8 cellular contexts compared by ENCODE assay signal in the genomic region with DNA sequence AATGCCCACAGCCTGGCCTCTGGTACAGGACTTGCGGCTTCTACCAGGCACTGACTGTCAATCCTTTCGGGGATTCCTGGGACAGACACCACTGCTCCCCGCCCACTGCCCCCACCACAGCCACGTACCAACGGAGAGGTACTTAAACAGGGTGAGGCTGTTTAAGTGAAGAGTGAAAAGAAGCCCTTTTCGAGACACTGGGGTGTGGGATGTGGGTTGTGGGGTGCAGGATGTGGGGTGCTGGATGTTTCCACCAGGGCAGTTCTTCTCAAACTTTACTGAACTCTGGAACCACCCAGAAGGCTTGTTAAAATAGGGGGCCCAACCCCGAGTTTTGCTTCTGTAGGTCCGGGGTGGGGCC. TPM values are rescaled to one million over a fixed set of nuclear protein-coding genes. Genes with fewer than 3 reads are reported as not detected.
DNase-seq lines count a peak whose midpoint lies in the region; ATAC-seq and TF ChIP-seq lines count a peak whose summit lies in the region.

No MANE protein-coding gene starts in this region.

- CTCF ChIA-PET in Calu3 (lab: Charles Lee), result no interaction called here

- H3K4me3 Mint-ChIP-seq in nephron progenitor cell (peak overlapping the region; percentile 78), Calu3 (ENCODE audit: low read depth, unreplicated experiment) (no peak overlapping the region)

- BruUV-seq in Calu3 (replicated peaks; lab: Mats Ljungman, UMichigan), result no TSS peak

- no peak for ATAC-seq in GM18502 (IDR thresholded peaks at IDR 0.05; ENCODE audit: poor library complexity, unreplicated experiment)
- ATAC-seq in GM21825 (IDR thresholded peaks at IDR 0.05; ENCODE audit: unreplicated experiment), result no peak

- H3K4me1 Mint-ChIP-seq in nephron progenitor cell (peaks cover 34% of the 10 kb centered on the region), Calu3 (ENCODE audit: low read depth, unreplicated experiment) (no peaks in the 10 kb centered on the region)

- TF ChIP-seq CTCF in choroid plexus epithelial cell (conservative IDR thresholded peaks at IDR 0.05; ENCODE audit: low read depth, low read length), result no peak
- TF ChIP-seq CTCF in nephron progenitor cell (IDR thresholded peaks at IDR 0.05), result no peak
- no peak for TF ChIP-seq CTCF in Calu3 (IDR thresholded peaks at IDR 0.05; ENCODE audit: unreplicated experiment)

- no peaks in the 10 kb centered on the region for H3K36me3 ChIP-seq in urinary bladder (ENCODE audit: insufficient read depth)

- DNase-seq in activated CD8-positive, alpha-beta memory T cell treated with anti-CD3 and anti-CD28 coated beads for 1 hour (ENCODE audit: extremely low read depth in 1 of 2, low read depth in 1 of 2), result peak; percentile 37 to 38
- DNase-seq in activated CD8-positive, alpha-beta memory T cell treated with anti-CD3 and anti-CD28 coated beads, Interleukin-2, amount 50 U/mL, for 48 hours, result no peak
- DNase-seq in choroid plexus epithelial cell (ENCODE audit: low read depth) (no peak), nephron progenitor cell (no peak), Calu3 (no peak)

- H3K9me3 Mint-ChIP-seq in nephron progenitor cell (no peaks in the 10 kb centered on the region), Calu3 (ENCODE audit: low read depth, unreplicated experiment) (no peaks in the 10 kb centered on the region)

- intact Hi-C loops in Calu3 (cut with micrococcal nuclease; ENCODE audit: unreplicated experiment), result no loop called here

- H3K27ac Mint-ChIP-seq in nephron progenitor cell (no peak overlapping the region), Calu3 (ENCODE audit: unreplicated experiment) (no peak overlapping the region)

- 31% methylated on average over 8 of the region's 8 CpGs for WGBS in urinary bladder

- H3K4me3 ChIP-seq in choroid plexus epithelial cell (ENCODE audit: low read depth, low read length) (peak overlapping the region; percentile 50), urinary bladder (ENCODE audit: low read depth, low read length) (peak overlapping the region; percentile 87)

- H3K36me3 Mint-ChIP-seq in nephron progenitor cell (ENCODE audit: low read depth), result no peaks in the 10 kb centered on the region
- peaks cover 5% of the 10 kb centered on the region for H3K36me3 Mint-ChIP-seq in Calu3 (ENCODE audit: insufficient read depth, unreplicated experiment)

- H3K27ac ChIP-seq in urinary bladder (ENCODE audit: low read depth), result peak overlapping the region; percentile 81

- H3K27me3 Mint-ChIP-seq in nephron progenitor cell (ENCODE audit: low read depth, poor library complexity), result peaks cover 46% of the 10 kb centered on the region
- peaks cover 95% of the 10 kb centered on the region for H3K27me3 Mint-ChIP-seq in Calu3 (ENCODE audit: unreplicated experiment)

- no peaks in the 10 kb centered on the region for H3K4me1 ChIP-seq in urinary bladder (ENCODE audit: insufficient read depth)

RNA-seq across cellular contexts. Expression of a gene that starts 34.2 kb away (rescaled TPM):
- 13.9 TPM for total RNA-seq in urinary bladder
- polyA plus RNA-seq in urinary bladder, result 28.1 TPM
- total RNA-seq in Calu3 (2022), result 12.5 and 14.1 TPM in 2 replicates

Comparison
In these comparisons a context has a peak if more than half of its experiments do, and no peak if none do; other contexts are left out.
1. DNase-seq: peak in activated CD8-positive, alpha-beta memory T cell treated with anti-CD3 and anti-CD28 coated beads for 1 hour (2 of 2); none in activated CD8-positive, alpha-beta memory T cell treated with anti-CD3 and anti-CD28 coated beads, Interleukin-2, amount 50 U/mL, for 48 hours (single experiment), choroid plexus epithelial cell (single experiment), nephron progenitor cell (single experiment) and Calu3 (single experiment).